In genomic region chr19:18503337-18503970, GRCh38 we compare ENCODE assay signal across 10 cellular contexts. TPM values are rescaled to one million over a fixed set of nuclear protein-coding genes. Genes with fewer than 3 reads are reported as not detected.
DNase-seq lines count a peak whose midpoint lies in the region; ATAC-seq and TF ChIP-seq lines count a peak whose summit lies in the region.
"Had no signal": no experiment of that assay in that cellular context is flagged by ENCODE, and none has a peak within 500 bp of the region (broad histone marks: within the 10 kb centered on the region; RNA-seq: fewer than 3 reads in every experiment).

No MANE protein-coding gene starts in this region.

- no peaks in the 10 kb centered on the region for H3K36me3 Mint-ChIP-seq in T-cell

- H2BK12ac ChIP-seq in trophoblast cell (ENCODE audit: low read length) = no peak overlapping the region

- no peak overlapping the region for H2BK5ac ChIP-seq in trophoblast cell (ENCODE audit: low read depth, low read length, poor library complexity)

- TF ChIP-seq CTCF in fibroblast of villous mesenchyme (IDR thresholded peaks at IDR 0.05; ENCODE audit: insufficient read depth, low read depth, low read length) = no peak
- no peak for TF ChIP-seq CTCF in GM10248 (IDR thresholded peaks at IDR 0.05; ENCODE audit: control extremely low read depth, extremely low read depth, low read depth, missing control alignments)

- no peak overlapping the region for H2AFZ ChIP-seq in trophoblast cell (ENCODE audit: insufficient read depth, low read length, poor library complexity)

- peaks cover 98 to 100% (median 100%) of the 10 kb centered on the region in 11 experiments for H4K20me1 ChIP-seq in BLaER1 treated with 17β-estradiol and CSF1 and Interleukin-3, amounts not matched to agents 10 nM and 100 nM

- no CpG with 5 or more reads among the region's 15 CpGs for WGBS in trophoblast cell (ENCODE audit: extremely low coverage, insufficient coverage, insufficient read length)

- H3K36me3 ChIP-seq in BLaER1 treated with 17β-estradiol and CSF1 and Interleukin-3, amounts not matched to agents 10 nM and 100 nM = peaks cover 0 to 27% (median 0%) of the 10 kb centered on the region in 11 experiments; a peak in 7 of 22 replicates
- H3K36me3 ChIP-seq in trophoblast cell (ENCODE audit: control insufficient read depth in 1 of 2, insufficient read depth in 2 of 2, low read length in 2 of 2) = peaks cover 0 to 3% of the 10 kb centered on the region in 2 experiments

- peak overlapping the region in 5 of 10 experiments; percentile 8 to 52 (median 27); a peak in 10 of 20 replicates for H3K4me3 ChIP-seq in BLaER1 treated with 17β-estradiol and CSF1 and Interleukin-3, amounts not matched to agents 10 nM and 100 nM
- H3K4me3 ChIP-seq in fibroblast of villous mesenchyme (ENCODE audit: low read depth, low read length) (no peak overlapping the region), trophoblast cell (ENCODE audit: low read depth, low read length) (no peak overlapping the region)

- H3K27me3 ChIP-seq in BLaER1 treated with 17β-estradiol and CSF1 and Interleukin-3, amounts not matched to agents 10 nM and 100 nM = no peaks in the 10 kb centered on the region
- no peaks in the 10 kb centered on the region for H3K27me3 ChIP-seq in trophoblast cell (ENCODE audit: insufficient read depth, low read length)

- H3K9me3 Mint-ChIP-seq in T-cell = no peaks in the 10 kb centered on the region

- no peaks in the 10 kb centered on the region for H3K9me3 ChIP-seq in BLaER1 treated with 17β-estradiol and CSF1 and Interleukin-3, amounts not matched to agents 10 nM and 100 nM (replicated peaks in 1 of 11)
- no peaks in the 10 kb centered on the region for H3K9me3 ChIP-seq in trophoblast cell (ENCODE audit: insufficient read depth, low read depth, low read length)

- peak overlapping the region; percentile 90 to 98 (median 96) for H3K4me2 ChIP-seq in BLaER1 treated with 17β-estradiol and CSF1 and Interleukin-3, amounts not matched to agents 10 nM and 100 nM
- no peak overlapping the region for H3K4me2 ChIP-seq in trophoblast cell (ENCODE audit: low read length)

- peak overlapping the region in 2 of 3 donors; percentile 17 to 61 for H3K4me3 Mint-ChIP-seq in T-cell

- peak overlapping the region; percentile 33 to 74 (median 66); a peak in 21 of 22 replicates for H3K27ac ChIP-seq in BLaER1 treated with 17β-estradiol and CSF1 and Interleukin-3, amounts not matched to agents 10 nM and 100 nM
- no peak overlapping the region for H3K27ac ChIP-seq in trophoblast cell (ENCODE audit: low read depth, low read length)

- ATAC-seq in T-cell (replicated peaks in 1 of 4) (no peak), HG03439 (IDR thresholded peaks at IDR 0.05; ENCODE audit: unreplicated experiment) (no peak)

- peaks cover 9% of the 10 kb centered on the region for H3K79me2 ChIP-seq in trophoblast cell (ENCODE audit: control insufficient read depth, insufficient read depth, low read length, poor library complexity)

- H3K14ac ChIP-seq in trophoblast cell (ENCODE audit: low read length) = no peak overlapping the region

- peaks cover 100% of the 10 kb centered on the region in 10 experiments for H3K4me1 ChIP-seq in BLaER1 treated with 17β-estradiol and CSF1 and Interleukin-3, amounts not matched to agents 10 nM and 100 nM
- H3K4me1 ChIP-seq in trophoblast cell (ENCODE audit: control insufficient read depth in 1 of 2, insufficient read depth in 2 of 2, low read length in 2 of 2) = peaks cover 15 to 18% of the 10 kb centered on the region in 2 experiments

- no peak overlapping the region for H4K12ac ChIP-seq in trophoblast cell (ENCODE audit: low read depth, low read length)

- no peak overlapping the region for H3K18ac ChIP-seq in trophoblast cell (ENCODE audit: low read length)

- H3K4me1 Mint-ChIP-seq in T-cell = peaks cover 84 to 98% (median 98%) of the 10 kb centered on the region in 3 donors

- H2AK5ac ChIP-seq in trophoblast cell (ENCODE audit: low read length) = no peak overlapping the region

- H3K9ac ChIP-seq in BLaER1 treated with 17β-estradiol and CSF1 and Interleukin-3, amounts not matched to agents 10 nM and 100 nM = peak overlapping the region; percentile 46 to 71 (median 57)
- H3K9ac ChIP-seq in trophoblast cell (ENCODE audit: low read length) = no peak overlapping the region

- H3K23ac ChIP-seq in trophoblast cell (ENCODE audit: low read length) = peak overlapping the region; percentile 18

- DNase-seq in T-cell (no peak), fibroblast of villous mesenchyme (ENCODE audit: low read depth) (peak; percentile 54), trophoblast cell (no peak), GM10248 (ENCODE audit: extremely low spot score) (no peak), SIG-M5 (lab: John Stamatoyannopoulos, UW) (no peak), islet precursor cell (no peak)
- DNase-seq: activated CD8-positive, alpha-beta memory T cell treated with anti-CD3 and anti-CD28 coated beads, Interleukin-2, amount 50 U/mL, for 4 hours; NCI-H1436 treated with DMSO at 0.1 percent for 48 hours had no signal

- no peak overlapping the region for H4K91ac ChIP-seq in trophoblast cell (ENCODE audit: low read depth, low read length)

- no peak overlapping the region for H2BK120ac ChIP-seq in trophoblast cell (ENCODE audit: insufficient read depth, low read length, poor library complexity)

- H3K27me3 Mint-ChIP-seq in T-cell = no peaks in the 10 kb centered on the region

- no peak overlapping the region for H4K8ac ChIP-seq in trophoblast cell (ENCODE audit: low read depth, low read length)

- POLR2A ChIA-PET in T-cell (lab: Charles Lee) = interaction anchor here in 1 of 2 donors (0.5 kb wide), 1 partner anchor 340 kb away, joined by 5 read pairs; no protein-coding TSS in a partner anchor
- POLR2A ChIA-PET in GM10248 (lab: Yijun Ruan, JAX) = no interaction called here

- peak overlapping the region; percentile 2 for H3K4ac ChIP-seq in trophoblast cell (ENCODE audit: low read depth, low read length)

- peak overlapping the region; percentile 86 to 87 for H3K27ac Mint-ChIP-seq in T-cell

- CTCF ChIA-PET in T-cell (lab: Charles Lee) = interaction anchor here in 1 of 2 donors (0.6 kb wide), 1 partner anchor 16 kb away, joined by 3 read pairs; no protein-coding TSS in a partner anchor
- CTCF ChIA-PET in GM10248 (lab: Yijun Ruan, JAX) = interaction anchor here (0.8 to 6.7 kb wide), 4 partner anchors 8 to 37 kb away, joined by 3 to 38 read pairs (median 4); no protein-coding TSS in a partner anchor

- peaks cover 2% of the 10 kb centered on the region for H3K79me1 ChIP-seq in trophoblast cell (ENCODE audit: low read length)

RNA-seq across cellular contexts. Expression of gene ELL, which starts 18.4 kb away (rescaled TPM):
- total RNA-seq in T-cell = 10 to 100 TPM; 27.2 to 46.4 (median 33.4) TPM
- total RNA-seq in fibroblast of villous mesenchyme = 15.1 and 19.9 TPM in 2 replicates
- 26.7 and 26.8 TPM in 2 replicates for polyA plus RNA-seq in trophoblast cell (2013)

RNA-seq across cellular contexts. Expression of gene FKBP8, which starts 39.9 kb away (rescaled TPM):
- total RNA-seq in T-cell (100 to 1,000 TPM; 158 to 282 (median 244) TPM), fibroblast of villous mesenchyme (209 and 241 TPM in 2 replicates)
- 152 and 154 TPM in 2 replicates for polyA plus RNA-seq in trophoblast cell (2013)

RNA-seq across cellular contexts. Expression of gene KXD1, which starts 54.2 kb away (rescaled TPM):
- total RNA-seq in T-cell (100 to 1,000 TPM in 1 of 5 donors, 10 to 100 TPM in 4; 73.1 to 112 (median 95.8) TPM), fibroblast of villous mesenchyme (92.8 and 93.1 TPM in 2 replicates)
- 112 and 120 TPM in 2 replicates for polyA plus RNA-seq in trophoblast cell (2013)
